In genomic region chr17:50948711-50949110, GRCh38 we compare ENCODE assay signal across 9 cellular contexts.
DNase-seq lines count a peak whose midpoint lies in the region; ATAC-seq and TF ChIP-seq lines count a peak whose summit lies in the region.
"Had no signal": no experiment of that assay in that cellular context is flagged by ENCODE, and none has a peak within 500 bp of the region (broad histone marks: within the 10 kb centered on the region; RNA-seq: fewer than 3 reads in every experiment).

No MANE protein-coding gene starts in this region.

- H3K27me3 Mint-ChIP-seq in brain, result no peaks in the 10 kb centered on the region

- no peak overlapping the region for H4K91ac ChIP-seq in IMR-90 (ENCODE audit: insufficient read depth, low read depth, low read length)

- WGBS in IMR-90 (ENCODE audit: extremely low coverage in 2 of 2, insufficient read length in 1 of 2), 2 experiments, result 100% methylated on average over 7 of the region's 13 CpGs; no CpG with 5 or more reads in 1 of the 2 experiments

- peak overlapping the region in 1 of 5 experiments; percentile 20 for H3K4me3 Mint-ChIP-seq in brain

- H3K4me3 ChIP-seq in IMR-90 (ENCODE audit: insufficient read depth, low read depth, low read length) (no peak overlapping the region), subcutaneous abdominal adipose tissue (ENCODE audit: low read depth in 1 of 5, low read length in 5 of 5) (no peak overlapping the region)

- BruUV-seq in IMR-90 (replicated peaks; lab: Mats Ljungman, UMichigan), result no TSS peak

- POLR2A ChIA-PET in IMR-90 (lab: Charles Lee; ENCODE audit: unreplicated experiment), result interaction anchor here (1.8 kb wide), 1 partner anchor 82 kb away, joined by 21 read pairs; the partner anchor contains the start of gene TOB1

- H3K4ac ChIP-seq in IMR-90 (ENCODE audit: low read depth, low read length), result peak overlapping the region; percentile 96; the same call in 1 of the 2 replicates

- H4K8ac ChIP-seq in IMR-90 (ENCODE audit: low read depth in 2 of 2, low read length in 2 of 2), result no peak overlapping the region

- H3K9me3 ChIP-seq in IMR-90 (ENCODE audit: control insufficient read depth, insufficient read depth, low read length) (no peaks in the 10 kb centered on the region), subcutaneous abdominal adipose tissue (ENCODE audit: control insufficient read depth in 5 of 5, low read length in 5 of 5) (no peaks in the 10 kb centered on the region)

- H3K9ac ChIP-seq in IMR-90 (ENCODE audit: low read depth, low read length) (no peak overlapping the region), subcutaneous abdominal adipose tissue (ENCODE audit: low read length in 5 of 5) (peak overlapping the region in 1 of 5 donors; percentile 20)

- TF ChIP-seq RAD21 in IMR-90 (IDR thresholded peaks at IDR 0.05; ENCODE audit: low read length), result no peak

- peak overlapping the region; percentile 67 to 93 (median 93) for H3K27ac Mint-ChIP-seq in brain

- 0 out of 2 replicates have a peak overlapping the region, but pooled peaks have one; percentile 2 for H2AK5ac ChIP-seq in IMR-90 (ENCODE audit: low read depth, low read length)

- CTCF ChIA-PET in IMR-90 (lab: Yijun Ruan, JAX), result interaction anchor here (3.0 kb wide), 1 partner anchor 96 kb away, joined by 17 read pairs; no protein-coding TSS in a partner anchor

- H2AK9ac ChIP-seq in IMR-90 (replicated peaks; ENCODE audit: low read depth, low read length, poor library complexity), result peak overlapping the region; percentile 95

- H3K56ac ChIP-seq in IMR-90 (ENCODE audit: extremely low read depth, insufficient read depth, low read length), result no peak overlapping the region

- H2BK5ac ChIP-seq in IMR-90 (ENCODE audit: low read depth, low read length, poor library complexity, severe bottlenecking), result no peak overlapping the region

- TF ChIP-seq CTCF in IMR-90 (conservative IDR thresholded peaks at IDR 0.05; ENCODE audit: low read depth, low read length) (no peak), brain (conservative IDR thresholded peaks at IDR 0.05) (no peak)

- H2BK15ac ChIP-seq in IMR-90 (ENCODE audit: low read depth, low read length), result no peak overlapping the region; the same call in 2 of the 3 replicates

- no peaks in the 10 kb centered on the region for H3K9me3 Mint-ChIP-seq in brain

- peaks cover 28% of the 10 kb centered on the region for H3K4me1 ChIP-seq in IMR-90 (ENCODE audit: control insufficient read depth, insufficient read depth, low read length)
- H3K4me1 ChIP-seq in subcutaneous abdominal adipose tissue (ENCODE audit: control insufficient read depth in 5 of 5, insufficient read depth in 5 of 5, low read length in 5 of 5), result peaks cover 6 to 46% (median 43%) of the 10 kb centered on the region in 5 donors

- intact Hi-C loops in IMR-90 (cut with micrococcal nuclease), result no loop called here

- H3K79me1 ChIP-seq in IMR-90 (ENCODE audit: low read depth in 1 of 2, low read length in 2 of 2), result peaks cover 0 to 20% of the 10 kb centered on the region in 2 experiments; a peak in 2 of 4 replicates

- H2BK120ac ChIP-seq in IMR-90 (ENCODE audit: low read depth, low read length), result no peak overlapping the region

- DNase-seq in IMR-90 (no peak), mesenteric fat pad (ENCODE audit: low spot score) (peak; percentile 81), iPS-NIHi7 (ENCODE audit: extremely low spot score) (no peak)
- DNase-seq: activated gamma-delta T cell, NCI-H1048 had no signal

- H3K27me3 ChIP-seq in IMR-90 (ENCODE audit: control insufficient read depth, insufficient read depth, low read length) (no peaks in the 10 kb centered on the region), subcutaneous abdominal adipose tissue (ENCODE audit: control insufficient read depth in 5 of 5, insufficient read depth in 4 of 5, low read length in 5 of 5) (no peaks in the 10 kb centered on the region)

- no peak overlapping the region for H4K5ac ChIP-seq in IMR-90 (ENCODE audit: low read depth, low read length)

- no peak overlapping the region for H3K23ac ChIP-seq in IMR-90 (ENCODE audit: low read depth, low read length)

- no peaks in the 10 kb centered on the region for H3K36me3 Mint-ChIP-seq in brain

- ATAC-seq in IMR-90 (ENCODE audit: low read depth), result no peak
- ATAC-seq in HG02981 (IDR thresholded peaks at IDR 0.05; ENCODE audit: unreplicated experiment), result no peak
- no peak for ATAC-seq in HG03045 (IDR thresholded peaks at IDR 0.05; ENCODE audit: unreplicated experiment)

- H4K20me1 ChIP-seq in IMR-90 (ENCODE audit: insufficient read depth, low read length), result no peaks in the 10 kb centered on the region

- no peak overlapping the region for H2AFZ ChIP-seq in IMR-90 (replicated peaks; ENCODE audit: low read length, poor library complexity)

- no peak for TF ChIP-seq POLR2A in IMR-90 (IDR thresholded peaks at IDR 0.05; ENCODE audit: low read depth, low read length)

- H2BK20ac ChIP-seq in IMR-90 (ENCODE audit: low read depth, low read length), result no peak overlapping the region

- in situ Hi-C loops in IMR-90 (cut with MboI; ENCODE audit: low sequenced_read_pairs), result no loop called here

- H3K36me3 ChIP-seq in IMR-90 (ENCODE audit: control insufficient read depth, insufficient read depth, low read length), result no peaks in the 10 kb centered on the region
- no peaks in the 10 kb centered on the region for H3K36me3 ChIP-seq in subcutaneous abdominal adipose tissue (ENCODE audit: control insufficient read depth in 5 of 5, insufficient read depth in 5 of 5, low read length in 5 of 5)

- no peak overlapping the region for H3K4me2 ChIP-seq in IMR-90 (ENCODE audit: low read depth, low read length)

- H3K18ac ChIP-seq in IMR-90 (ENCODE audit: low read depth, low read length), result no peak overlapping the region

- H3K27ac ChIP-seq in IMR-90 (ENCODE audit: insufficient read depth, low read length), result no peak overlapping the region
- peak overlapping the region; percentile 29 for H3K27ac ChIP-seq in subcutaneous abdominal adipose tissue (ENCODE audit: low read depth, low read length)

- peaks cover 73% of the 10 kb centered on the region for H3K4me1 Mint-ChIP-seq in brain

- 0 out of 2 replicates have a peak overlapping the region, but pooled peaks have one; percentile 37 for H3K14ac ChIP-seq in IMR-90 (replicated peaks; ENCODE audit: low read depth, low read length)

- dilution Hi-C loops in IMR-90 (cut with HindIII; ENCODE audit: low sequenced_read_pairs, unreplicated experiment), result no loop called here

- peaks cover 30% of the 10 kb centered on the region for H3K9me1 ChIP-seq in IMR-90 (ENCODE audit: insufficient read depth, low read length)

TF ChIP-seq in IMR-90, 13 proteins besides CTCF, POLR2A, EP300 and RAD21:
- TF ChIP-seq CHD1 (IDR thresholded peaks at IDR 0.05; ENCODE audit: low read depth, low read length) (no peak), NFE2L2 (IDR thresholded peaks at IDR 0.05; ENCODE audit: low read depth, low read length) (no peak), MXI1 (IDR thresholded peaks at IDR 0.05; ENCODE audit: borderline replicate concordance, low read depth, low read length) (no peak), MAZ (IDR thresholded peaks at IDR 0.05; ENCODE audit: borderline replicate concordance, low read depth, low read length) (no peak), CEBPB (IDR thresholded peaks at IDR 0.05; ENCODE audit: low read depth, low read length) (no peak), RFX5 (IDR thresholded peaks at IDR 0.05; ENCODE audit: low read depth, low read length) (no peak), BHLHE40 (IDR thresholded peaks at IDR 0.05; ENCODE audit: low read depth, low read length) (no peak), SMC3 (IDR thresholded peaks at IDR 0.05; ENCODE audit: low read depth, low read length) (no peak), USF2 (IDR thresholded peaks at IDR 0.05; ENCODE audit: low read depth, low read length) (no peak), RCOR1 (IDR thresholded peaks at IDR 0.05; ENCODE audit: insufficient replicate concordance, low read length) (no peak), FOS (IDR thresholded peaks at IDR 0.05; ENCODE audit: low read depth, low read length) (no peak), MAFK (IDR thresholded peaks at IDR 0.05; ENCODE audit: low read depth, low read length) (no peak)
- TF ChIP-seq, protein P1, sequence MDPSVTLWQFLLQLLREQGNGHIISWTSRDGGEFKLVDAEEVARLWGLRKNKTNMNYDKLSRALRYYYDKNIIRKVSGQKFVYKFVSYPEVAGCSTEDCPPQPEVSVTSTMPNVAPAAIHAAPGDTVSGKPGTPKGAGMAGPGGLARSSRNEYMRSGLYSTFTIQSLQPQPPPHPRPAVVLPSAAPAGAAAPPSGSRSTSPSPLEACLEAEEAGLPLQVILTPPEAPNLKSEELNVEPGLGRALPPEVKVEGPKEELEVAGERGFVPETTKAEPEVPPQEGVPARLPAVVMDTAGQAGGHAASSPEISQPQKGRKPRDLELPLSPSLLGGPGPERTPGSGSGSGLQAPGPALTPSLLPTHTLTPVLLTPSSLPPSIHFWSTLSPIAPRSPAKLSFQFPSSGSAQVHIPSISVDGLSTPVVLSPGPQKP (IDR thresholded peaks at IDR 0.05; ENCODE audit: borderline replicate concordance, low read depth, low read length), result no peak
